Comparison of ENCODE assay signal across 9 cellular contexts in genomic region chr17:57357830-57358426, GRCh38.
A peak's percentile ranks its signal among the peaks of the same experiment; 100 is the strongest.
DNase-seq lines count a peak whose midpoint lies in the region; ATAC-seq, FAIRE-seq and TF ChIP-seq lines count a peak whose summit lies in the region.
"Had no signal": no experiment of that assay in that cellular context is flagged by ENCODE, and none has a peak within 500 bp of the region (broad histone marks: within the 10 kb centered on the region; RNA-seq: fewer than 3 reads in every experiment).

No MANE protein-coding gene starts in this region.

- H3K36me3 Mint-ChIP-seq in CD8-positive, alpha-beta memory T cell = peaks cover 0 to 2% (median 2%) of the 10 kb centered on the region in 3 donors

- no peaks in the 10 kb centered on the region for H3K27me3 ChIP-seq in CD8-positive, alpha-beta memory T cell (ENCODE audit: insufficient read depth, low read length, poor library complexity, severe bottlenecking)
- no peaks in the 10 kb centered on the region for H3K27me3 ChIP-seq in esophagus muscularis mucosa

- 73% methylated on average over 3 of the region's 3 CpGs for WGBS in esophagus muscularis mucosa

- POLR2A ChIA-PET in CD8-positive, alpha-beta memory T cell (lab: Charles Lee) = no interaction called here

- H3K27me3 Mint-ChIP-seq in CD8-positive, alpha-beta memory T cell = no peaks in the 10 kb centered on the region

- CTCF ChIA-PET in CD8-positive, alpha-beta memory T cell (lab: Charles Lee) = interaction anchor here (0.9 to 1.2 kb wide), 2 partner anchors 115 to 314 kb away, joined by 3 read pairs; no protein-coding TSS in a partner anchor

- TF ChIP-seq POLR2A in esophagus muscularis mucosa (IDR thresholded peaks at IDR 0.05; ENCODE audit: low read depth) = no peak

- ATAC-seq in GM19463 (IDR thresholded peaks at IDR 0.05; ENCODE audit: unreplicated experiment) = peak; percentile 59

- intact Hi-C loops in kidney (cut with DNase I) (no loop called here), esophagus muscularis mucosa (cut with DNase I) (no loop called here)

- H3K27ac ChIP-seq in CD8-positive, alpha-beta memory T cell (ENCODE audit: low read depth, low read length) = no peak overlapping the region
- H3K27ac ChIP-seq in kidney (ENCODE audit: low read depth in 2 of 2, low read length in 2 of 2) (peak overlapping the region; percentile 77 to 94), esophagus muscularis mucosa (replicated peaks in 1 of 4) (no peak overlapping the region)

- H3K4me1 Mint-ChIP-seq in CD8-positive, alpha-beta memory T cell = peaks cover 50 to 62% (median 53%) of the 10 kb centered on the region in 3 donors

- peak overlapping the region in 7 of 8 donors; percentile 38 to 82 (median 55) for H3K27ac Mint-ChIP-seq in CD8-positive, alpha-beta memory T cell

- H3K4me3 Mint-ChIP-seq in CD8-positive, alpha-beta memory T cell = peak overlapping the region in 3 of 7 donors; percentile 45 to 57 (median 52)

- H3K4me3 ChIP-seq in CD8-positive, alpha-beta memory T cell (ENCODE audit: low read length) = no peak overlapping the region
- peak overlapping the region in 1 of 2 donors; percentile 23 for H3K4me3 ChIP-seq in kidney (ENCODE audit: low read length in 2 of 2)
- H3K4me3 ChIP-seq in esophagus muscularis mucosa = no peak overlapping the region

- peak in 1 of 5 donors; percentile 7 for DNase-seq in CD8-positive, alpha-beta memory T cell
- DNase-seq in HT-29 (ENCODE audit: low spot score) (peak; percentile 75), kidney (no peak), NCI-H345 treated with DMSO at 0.1 percent for 48 hours (lab: John Stamatoyannopoulos, UW; ENCODE audit: unreplicated experiment) (no peak), esophagus muscularis mucosa (ENCODE audit: extremely low spot score) (no peak), hypothalamus (lab: John Stamatoyannopoulos, UW) (no peak)
- no peak for DNase-seq in activated CD4-positive, CD25-positive, alpha-beta regulatory T cell treated with anti-CD3 and anti-CD28 coated beads, Interleukin-2, amount 50 U/mL, for 72 hours
- DNase-seq: occipital lobe had no signal

- FAIRE-seq in kidney (lab: Jason Lieb, UNC) = no peak

- no peaks in the 10 kb centered on the region for H3K36me3 ChIP-seq in CD8-positive, alpha-beta memory T cell (ENCODE audit: insufficient read depth, low read length)
- peaks cover 0 to 2% of the 10 kb centered on the region in 2 donors for H3K36me3 ChIP-seq in kidney (ENCODE audit: control insufficient read depth in 1 of 2, insufficient read depth in 2 of 2, low read length in 2 of 2)
- no peaks in the 10 kb centered on the region for H3K36me3 ChIP-seq in esophagus muscularis mucosa

- TF ChIP-seq CTCF in kidney (IDR thresholded peaks at IDR 0.05; ENCODE audit: borderline replicate concordance, extremely low read depth, insufficient read depth) (no peak), esophagus muscularis mucosa (IDR thresholded peaks at IDR 0.05) (no peak)

- H3K9me3 ChIP-seq in CD8-positive, alpha-beta memory T cell (ENCODE audit: low read length) = no peaks in the 10 kb centered on the region
- H3K9me3 ChIP-seq in kidney (ENCODE audit: control insufficient read depth in 1 of 2, low read length in 2 of 2) (no peaks in the 10 kb centered on the region), esophagus muscularis mucosa (no peaks in the 10 kb centered on the region)

- H3K9ac ChIP-seq in kidney (ENCODE audit: low read length in 2 of 2) = peak overlapping the region in 1 of 2 donors; percentile 41

- no peaks in the 10 kb centered on the region for H3K9me3 Mint-ChIP-seq in CD8-positive, alpha-beta memory T cell

- H3K4me1 ChIP-seq in CD8-positive, alpha-beta memory T cell (ENCODE audit: insufficient read depth, low read length) = peaks cover 31% of the 10 kb centered on the region
- H3K4me1 ChIP-seq in kidney (ENCODE audit: control insufficient read depth in 1 of 2, insufficient read depth in 1 of 2, low read depth in 1 of 2, low read length in 2 of 2) = peaks cover 39 to 52% of the 10 kb centered on the region in 2 donors
- H3K4me1 ChIP-seq in esophagus muscularis mucosa = peaks cover 0 to 26% (median 14%) of the 10 kb centered on the region in 4 donors

- TF ChIP-seq EP300 in esophagus muscularis mucosa (IDR thresholded peaks at IDR 0.05) = no peak

Comparison
In these comparisons a context has a peak if more than half of its experiments do, and no peak if none do; other contexts are left out.
1. H3K27ac ChIP-seq: peak in kidney (2 of 2); none in CD8-positive, alpha-beta memory T cell (single experiment) and esophagus muscularis mucosa (0 of 4).